In genomic region chr3:106635271-106635670, GRCh38 we compare ENCODE assay signal across 10 cellular contexts.
DNase-seq lines count a peak whose midpoint lies in the region; ATAC-seq and TF ChIP-seq lines count a peak whose summit lies in the region.
"Had no signal": no experiment of that assay in that cellular context is flagged by ENCODE, and none has a peak within 500 bp of the region (broad histone marks: within the 10 kb centered on the region; RNA-seq: fewer than 3 reads in every experiment).

No MANE protein-coding gene starts in this region.

- H3K23ac ChIP-seq in mesenchymal stem cell (ENCODE audit: low read length in 2 of 2) = no peak overlapping the region

- no peaks in the 10 kb centered on the region for H3K36me3 ChIP-seq in mesenchymal stem cell (ENCODE audit: control insufficient read depth in 1 of 2, insufficient read depth in 2 of 2, low read depth in 1 of 2, low read length in 2 of 2)

- H3K9ac ChIP-seq in mesenchymal stem cell (ENCODE audit: low read length) = peak overlapping the region; percentile 31

- no peak overlapping the region for H3K4me2 ChIP-seq in mesenchymal stem cell (ENCODE audit: low read length, poor library complexity, severe bottlenecking)

- WGBS in mesenchymal stem cell = no CpG with 5 or more reads among the region's 3 CpGs

- no peaks in the 10 kb centered on the region for H3K4me1 ChIP-seq in mesenchymal stem cell (ENCODE audit: control insufficient read depth, insufficient read depth, low read depth, low read length)

- intact Hi-C loops in left colon (cut with DNase I, micrococcal nuclease) = no loop called here

- no peak overlapping the region for H2BK15ac ChIP-seq in mesenchymal stem cell (ENCODE audit: low read depth, poor library complexity, severe bottlenecking)

- H3K9me3 Mint-ChIP-seq in type B pancreatic cell = no peaks in the 10 kb centered on the region

- H3K27ac Mint-ChIP-seq in type B pancreatic cell = no peak overlapping the region

- peak; percentile 74 for ATAC-seq in GM18498 (IDR thresholded peaks at IDR 0.05; ENCODE audit: unreplicated experiment)
- peak; percentile 82 for ATAC-seq in HG02885 (IDR thresholded peaks at IDR 0.05; ENCODE audit: poor library complexity, unreplicated experiment)
- no peak for ATAC-seq in left colon
- ATAC-seq in GM21723 (IDR thresholded peaks at IDR 0.05; ENCODE audit: unreplicated experiment) = no peak
- ATAC-seq in omental fat pad (ENCODE audit: low FRiP score) = no peak

- no peaks in the 10 kb centered on the region for H3K9me3 ChIP-seq in mesenchymal stem cell (ENCODE audit: control insufficient read depth, low read length)

- no peak overlapping the region for H4K8ac ChIP-seq in mesenchymal stem cell (ENCODE audit: low read length)

- H3K14ac ChIP-seq in mesenchymal stem cell (ENCODE audit: low read length in 2 of 2) = no peak overlapping the region

- H2AK5ac ChIP-seq in mesenchymal stem cell (ENCODE audit: low read length, severe bottlenecking) = no peak overlapping the region

- H4K91ac ChIP-seq in mesenchymal stem cell (ENCODE audit: low read length) = no peak overlapping the region

- no peaks in the 10 kb centered on the region for H3K79me1 ChIP-seq in mesenchymal stem cell (replicated peaks; ENCODE audit: low read length, poor library complexity, severe bottlenecking)

- H3K36me3 Mint-ChIP-seq in type B pancreatic cell = no peaks in the 10 kb centered on the region

- H3K27ac ChIP-seq in mesenchymal stem cell (ENCODE audit: low read length, poor library complexity, severe bottlenecking) = no peak overlapping the region

- H3K27me3 Mint-ChIP-seq in type B pancreatic cell = no peaks in the 10 kb centered on the region

- DNase-seq in SW480 (ENCODE audit: low spot score) (peak; percentile 0), mesenchymal stem cell (peak; percentile 56), left colon (no peak), omental fat pad (ENCODE audit: low spot score) (no peak), type B pancreatic cell (ENCODE audit: extremely low spot score, unreplicated experiment) (no peak)
- DNase-seq: cortex of kidney, SHP77 treated with DMSO at 0.1 percent for 48 hours had no signal

- no peak overlapping the region for H3K4me3 Mint-ChIP-seq in type B pancreatic cell

- no peak overlapping the region for H2AFZ ChIP-seq in mesenchymal stem cell (ENCODE audit: low read depth, low read length)

- no peak overlapping the region for H2BK120ac ChIP-seq in mesenchymal stem cell (ENCODE audit: low read depth, low read length)

- peak overlapping the region in 1 of 2 experiments; percentile 9 for H3K4me3 ChIP-seq in mesenchymal stem cell (ENCODE audit: insufficient read depth in 1 of 2, low read depth in 1 of 2, low read length in 2 of 2)

- no peak overlapping the region for H3K18ac ChIP-seq in mesenchymal stem cell (ENCODE audit: low read depth in 1 of 2, low read length in 2 of 2)

- no peaks in the 10 kb centered on the region for H3K4me1 Mint-ChIP-seq in type B pancreatic cell (ENCODE audit: unreplicated experiment)

- no peak overlapping the region for H3K4ac ChIP-seq in mesenchymal stem cell (ENCODE audit: low read depth in 1 of 2, low read length in 2 of 2)

- TF ChIP-seq CTCF in omental fat pad (IDR thresholded peaks at IDR 0.05) (no peak), type B pancreatic cell (conservative IDR thresholded peaks at IDR 0.05) (no peak)

- H2BK12ac ChIP-seq in mesenchymal stem cell (ENCODE audit: low read length in 2 of 2) = no peak overlapping the region

- no peaks in the 10 kb centered on the region for H3K27me3 ChIP-seq in mesenchymal stem cell (ENCODE audit: control insufficient read depth in 1 of 2, insufficient read depth in 1 of 2, low read length in 2 of 2)

- no peak overlapping the region for H2BK5ac ChIP-seq in mesenchymal stem cell (ENCODE audit: low read depth, low read length, poor library complexity, severe bottlenecking)

Comparison
In these comparisons a context has a peak if more than half of its experiments do, and no peak if none do; other contexts are left out.
1. ATAC-seq: peak in GM18498 (single experiment) and HG02885 (single experiment); none in left colon (single experiment), GM21723 (single experiment) and omental fat pad (single experiment).
2. DNase-seq: peak in SW480 (single experiment) and mesenchymal stem cell (single experiment); none in left colon (0 of 2), omental fat pad (single experiment) and type B pancreatic cell (single experiment).